Comparison of ENCODE assay signal across 24 cellular contexts in the genomic region with DNA sequence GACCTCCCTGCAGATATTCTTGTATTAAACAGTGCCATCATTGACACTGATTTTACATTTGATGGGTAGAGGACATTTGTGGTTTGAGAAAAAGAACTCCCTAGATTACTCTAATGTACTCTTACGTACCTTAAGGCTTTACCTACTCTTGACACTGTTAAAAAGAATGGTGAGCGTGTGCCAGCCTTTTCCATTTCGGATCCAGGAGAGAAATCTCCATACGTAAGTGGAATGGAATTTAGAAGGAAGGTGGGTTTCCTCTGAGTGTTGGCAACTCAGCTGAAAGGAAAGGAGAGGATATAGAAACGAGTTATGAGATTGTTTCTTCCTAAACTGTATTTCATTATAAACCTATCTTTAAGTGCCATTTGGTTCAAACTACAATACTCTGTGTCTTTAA.
"Had no signal": no experiment of that assay in that cellular context is flagged by ENCODE, and none has a peak within 500 bp of the region (broad histone marks: within the 10 kb centered on the region; RNA-seq: fewer than 3 reads in every experiment).

No MANE protein-coding gene starts in this region.

- H3K9me3 ChIP-seq: ascending aorta, esophagus muscularis mucosa, sigmoid colon, thoracic aorta, vagina had no signal

- H3K27me3 Mint-ChIP-seq: activated B cell treated with CpG ODN at 0.5 μM for 24 hours; activated CD4-positive, alpha-beta T cell treated with anti-CD3 and anti-CD28 coated beads for 36 hours; activated naive CD4-positive, alpha-beta T cell treated with anti-CD3 and anti-CD28 coated beads, Interleukin-2, amount 50 U/mL, for 24 hours; type B pancreatic cell had no signal

- H2AFZ ChIP-seq: hepatocyte, parathyroid adenoma had no signal

- H3K9me3 Mint-ChIP-seq: activated B cell treated with CpG ODN at 0.5 μM for 24 hours; activated naive CD4-positive, alpha-beta T cell treated with anti-CD3 and anti-CD28 coated beads, Interleukin-2, amount 50 U/mL, for 24 hours; immature natural killer cell; mesothelial cell of epicardium; nephron; T-helper 1 cell treated with Interleukin-12 subunit alpha and Interleukin-12 subunit beta and Interleukin-4 antibody, amounts not matched to agents 30 μg/mL and 1 μg/mL, for 36 hours; type B pancreatic cell had no signal

- H3K4me3 ChIP-seq: ascending aorta, coronary artery, esophagus muscularis mucosa, hepatocyte, lung, sigmoid colon, thoracic aorta, vagina had no signal

- H3K27me3 ChIP-seq: ascending aorta, esophagus muscularis mucosa, hepatocyte, sigmoid colon, vagina had no signal

- DNase-seq: activated B cell treated with CpG ODN at 0.5 μM for 24 hours; activated CD4-positive, alpha-beta T cell treated with anti-CD3 and anti-CD28 coated beads for 36 hours; activated CD4-positive, alpha-beta T cell treated with anti-CD3 and anti-CD28 coated beads, Interleukin-2, amount 50 U/mL, for 4 hours; activated gamma-delta T cell; cerebellar nuclear complex; glutamatergic neuron; immature natural killer cell; sigmoid colon; stimulated activated CD4-positive, alpha-beta T cell treated with anti-CD3 and anti-CD28 coated beads, Interleukin-4, amount 100 ng/mL, for 1 hour; stimulated activated naive CD4-positive, alpha-beta T cell treated with Interleukin-2 at 50 U/mL for 16 hours had no signal

- H3K27ac Mint-ChIP-seq: activated B cell treated with CpG ODN at 0.5 μM for 24 hours; activated CD4-positive, alpha-beta T cell treated with anti-CD3 and anti-CD28 coated beads for 36 hours; activated naive CD4-positive, alpha-beta T cell treated with anti-CD3 and anti-CD28 coated beads, Interleukin-2, amount 50 U/mL, for 24 hours; mesothelial cell of epicardium; T-helper 1 cell treated with Interleukin-12 subunit alpha and Interleukin-12 subunit beta and Interleukin-4 antibody, amounts not matched to agents 30 μg/mL and 1 μg/mL, for 36 hours; type B pancreatic cell had no signal

- H3K4me2 ChIP-seq: hepatocyte had no signal

- H3K4me3 Mint-ChIP-seq: activated B cell treated with CpG ODN at 0.5 μM for 24 hours; activated CD4-positive, alpha-beta T cell treated with anti-CD3 and anti-CD28 coated beads for 36 hours; mesothelial cell of epicardium; nephron; T-helper 1 cell treated with Interleukin-12 subunit alpha and Interleukin-12 subunit beta and Interleukin-4 antibody, amounts not matched to agents 30 μg/mL and 1 μg/mL, for 36 hours; type B pancreatic cell had no signal

- H3K27ac ChIP-seq: coronary artery, esophagus muscularis mucosa, hepatocyte, parathyroid adenoma, sigmoid colon, thoracic aorta, vagina had no signal

- ATAC-seq: activated CD4-positive, alpha-beta T cell treated with anti-CD3 and anti-CD28 coated beads for 36 hours; left lobe of liver had no signal

- H3K9ac ChIP-seq: parathyroid adenoma had no signal
